Comparison of ENCODE assay signal across 3 cellular contexts in the genomic region with DNA sequence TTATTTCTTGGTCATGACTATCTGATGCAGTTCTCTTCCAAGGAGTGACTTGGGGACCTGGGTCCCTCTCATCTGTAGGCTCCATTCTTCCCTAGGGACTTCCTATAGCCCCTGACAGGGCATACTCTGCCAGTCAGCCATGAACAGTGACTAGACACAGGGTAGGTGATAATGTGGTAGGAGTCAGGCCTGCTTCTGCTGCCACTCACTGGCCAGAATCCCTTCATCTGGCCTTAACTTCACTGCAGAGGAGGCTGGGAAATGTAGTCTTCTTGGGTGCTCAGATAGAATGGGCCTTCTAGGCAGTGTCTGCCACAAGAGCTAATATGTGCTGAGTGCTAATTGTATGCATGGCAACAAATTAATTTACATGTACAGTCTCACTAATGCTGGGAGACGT.
A peak's percentile ranks its signal among the peaks of the same experiment; 100 is the strongest.
TF ChIP-seq lines count a peak whose summit lies in the region.

No MANE protein-coding gene starts in this region.

TF ChIP-seq in SK-N-SH, 30 proteins besides CTCF, POLR2A, EP300 and RAD21 (continued from another document):
- TF ChIP-seq FOSL2 (IDR thresholded peaks at IDR 0.05; ENCODE audit: borderline replicate concordance, low read depth) (no peak), RCOR1 (IDR thresholded peaks at IDR 0.05; ENCODE audit: low read length) (no peak), MXI1 (IDR thresholded peaks at IDR 0.05; ENCODE audit: low read depth, low read length) (no peak), TCF12 (IDR thresholded peaks at IDR 0.05) (no peak), SMC3 (IDR thresholded peaks at IDR 0.05; ENCODE audit: low read depth, low read length) (no peak), RXRA (IDR thresholded peaks at IDR 0.05; ENCODE audit: borderline replicate concordance, low read depth) (no peak), NFIC (IDR thresholded peaks at IDR 0.05; ENCODE audit: borderline replicate concordance) (no peak), SIN3A (IDR thresholded peaks at IDR 0.05; ENCODE audit: borderline replicate concordance, low read depth, low read length) (no peak)
- TF ChIP-seq, protein P1, sequence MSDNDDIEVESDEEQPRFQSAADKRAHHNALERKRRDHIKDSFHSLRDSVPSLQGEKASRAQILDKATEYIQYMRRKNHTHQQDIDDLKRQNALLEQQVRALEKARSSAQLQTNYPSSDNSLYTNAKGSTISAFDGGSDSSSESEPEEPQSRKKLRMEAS (IDR thresholded peaks at IDR 0.05; ENCODE audit: low read depth): no peak
- TF ChIP-seq, protein P2, sequence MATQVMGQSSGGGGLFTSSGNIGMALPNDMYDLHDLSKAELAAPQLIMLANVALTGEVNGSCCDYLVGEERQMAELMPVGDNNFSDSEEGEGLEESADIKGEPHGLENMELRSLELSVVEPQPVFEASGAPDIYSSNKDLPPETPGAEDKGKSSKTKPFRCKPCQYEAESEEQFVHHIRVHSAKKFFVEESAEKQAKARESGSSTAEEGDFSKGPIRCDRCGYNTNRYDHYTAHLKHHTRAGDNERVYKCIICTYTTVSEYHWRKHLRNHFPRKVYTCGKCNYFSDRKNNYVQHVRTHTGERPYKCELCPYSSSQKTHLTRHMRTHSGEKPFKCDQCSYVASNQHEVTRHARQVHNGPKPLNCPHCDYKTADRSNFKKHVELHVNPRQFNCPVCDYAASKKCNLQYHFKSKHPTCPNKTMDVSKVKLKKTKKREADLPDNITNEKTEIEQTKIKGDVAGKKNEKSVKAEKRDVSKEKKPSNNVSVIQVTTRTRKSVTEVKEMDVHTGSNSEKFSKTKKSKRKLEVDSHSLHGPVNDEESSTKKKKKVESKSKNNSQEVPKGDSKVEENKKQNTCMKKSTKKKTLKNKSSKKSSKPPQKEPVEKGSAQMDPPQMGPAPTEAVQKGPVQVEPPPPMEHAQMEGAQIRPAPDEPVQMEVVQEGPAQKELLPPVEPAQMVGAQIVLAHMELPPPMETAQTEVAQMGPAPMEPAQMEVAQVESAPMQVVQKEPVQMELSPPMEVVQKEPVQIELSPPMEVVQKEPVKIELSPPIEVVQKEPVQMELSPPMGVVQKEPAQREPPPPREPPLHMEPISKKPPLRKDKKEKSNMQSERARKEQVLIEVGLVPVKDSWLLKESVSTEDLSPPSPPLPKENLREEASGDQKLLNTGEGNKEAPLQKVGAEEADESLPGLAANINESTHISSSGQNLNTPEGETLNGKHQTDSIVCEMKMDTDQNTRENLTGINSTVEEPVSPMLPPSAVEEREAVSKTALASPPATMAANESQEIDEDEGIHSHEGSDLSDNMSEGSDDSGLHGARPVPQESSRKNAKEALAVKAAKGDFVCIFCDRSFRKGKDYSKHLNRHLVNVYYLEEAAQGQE (IDR thresholded peaks at IDR 0.05; ENCODE audit: low read depth, low read length): no peak

TF ChIP-seq in SK-N-SH treated with all-trans-retinoic acid at 6 μM for 48 hours, 23 proteins besides CTCF, POLR2A, EP300 and RAD21 (continued from another document):
- TF ChIP-seq, protein P3, sequence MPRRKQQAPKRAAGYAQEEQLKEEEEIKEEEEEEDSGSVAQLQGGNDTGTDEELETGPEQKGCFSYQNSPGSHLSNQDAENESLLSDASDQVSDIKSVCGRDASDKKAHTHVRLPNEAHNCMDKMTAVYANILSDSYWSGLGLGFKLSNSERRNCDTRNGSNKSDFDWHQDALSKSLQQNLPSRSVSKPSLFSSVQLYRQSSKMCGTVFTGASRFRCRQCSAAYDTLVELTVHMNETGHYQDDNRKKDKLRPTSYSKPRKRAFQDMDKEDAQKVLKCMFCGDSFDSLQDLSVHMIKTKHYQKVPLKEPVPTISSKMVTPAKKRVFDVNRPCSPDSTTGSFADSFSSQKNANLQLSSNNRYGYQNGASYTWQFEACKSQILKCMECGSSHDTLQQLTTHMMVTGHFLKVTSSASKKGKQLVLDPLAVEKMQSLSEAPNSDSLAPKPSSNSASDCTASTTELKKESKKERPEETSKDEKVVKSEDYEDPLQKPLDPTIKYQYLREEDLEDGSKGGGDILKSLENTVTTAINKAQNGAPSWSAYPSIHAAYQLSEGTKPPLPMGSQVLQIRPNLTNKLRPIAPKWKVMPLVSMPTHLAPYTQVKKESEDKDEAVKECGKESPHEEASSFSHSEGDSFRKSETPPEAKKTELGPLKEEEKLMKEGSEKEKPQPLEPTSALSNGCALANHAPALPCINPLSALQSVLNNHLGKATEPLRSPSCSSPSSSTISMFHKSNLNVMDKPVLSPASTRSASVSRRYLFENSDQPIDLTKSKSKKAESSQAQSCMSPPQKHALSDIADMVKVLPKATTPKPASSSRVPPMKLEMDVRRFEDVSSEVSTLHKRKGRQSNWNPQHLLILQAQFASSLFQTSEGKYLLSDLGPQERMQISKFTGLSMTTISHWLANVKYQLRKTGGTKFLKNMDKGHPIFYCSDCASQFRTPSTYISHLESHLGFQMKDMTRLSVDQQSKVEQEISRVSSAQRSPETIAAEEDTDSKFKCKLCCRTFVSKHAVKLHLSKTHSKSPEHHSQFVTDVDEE (CRISPR knock-in tag; IDR thresholded peaks at IDR 0.05): no peak
- TF ChIP-seq OSR1 (CRISPR knock-in tag; IDR thresholded peaks at IDR 0.05) (no peak), TOX (CRISPR knock-in tag; IDR thresholded peaks at IDR 0.05; ENCODE audit: borderline replicate concordance) (no peak)
- TF ChIP-seq, protein P4, sequence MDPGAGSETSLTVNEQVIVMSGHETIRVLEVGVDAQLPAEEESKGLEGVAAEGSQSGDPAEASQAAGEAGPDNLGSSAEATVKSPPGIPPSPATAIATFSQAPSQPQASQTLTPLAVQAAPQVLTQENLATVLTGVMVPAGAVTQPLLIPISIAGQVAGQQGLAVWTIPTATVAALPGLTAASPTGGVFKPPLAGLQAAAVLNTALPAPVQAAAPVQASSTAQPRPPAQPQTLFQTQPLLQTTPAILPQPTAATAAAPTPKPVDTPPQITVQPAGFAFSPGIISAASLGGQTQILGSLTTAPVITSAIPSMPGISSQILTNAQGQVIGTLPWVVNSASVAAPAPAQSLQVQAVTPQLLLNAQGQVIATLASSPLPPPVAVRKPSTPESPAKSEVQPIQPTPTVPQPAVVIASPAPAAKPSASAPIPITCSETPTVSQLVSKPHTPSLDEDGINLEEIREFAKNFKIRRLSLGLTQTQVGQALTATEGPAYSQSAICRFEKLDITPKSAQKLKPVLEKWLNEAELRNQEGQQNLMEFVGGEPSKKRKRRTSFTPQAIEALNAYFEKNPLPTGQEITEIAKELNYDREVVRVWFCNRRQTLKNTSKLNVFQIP (CRISPR knock-in tag; IDR thresholded peaks at IDR 0.05; ENCODE audit: borderline replicate concordance, low read depth): no peak

TF ChIP-seq in HCT116, 20 proteins besides CTCF, POLR2A, EP300 and RAD21:
- TF ChIP-seq SIN3A (IDR thresholded peaks at IDR 0.05; ENCODE audit: low read depth) (no peak), ZFX (IDR thresholded peaks at IDR 0.05) (0 out of 2 replicates have a peak, but pooled peaks have one; percentile 13)
